ENCODE assay signal across 1 cellular context in the genomic region with DNA sequence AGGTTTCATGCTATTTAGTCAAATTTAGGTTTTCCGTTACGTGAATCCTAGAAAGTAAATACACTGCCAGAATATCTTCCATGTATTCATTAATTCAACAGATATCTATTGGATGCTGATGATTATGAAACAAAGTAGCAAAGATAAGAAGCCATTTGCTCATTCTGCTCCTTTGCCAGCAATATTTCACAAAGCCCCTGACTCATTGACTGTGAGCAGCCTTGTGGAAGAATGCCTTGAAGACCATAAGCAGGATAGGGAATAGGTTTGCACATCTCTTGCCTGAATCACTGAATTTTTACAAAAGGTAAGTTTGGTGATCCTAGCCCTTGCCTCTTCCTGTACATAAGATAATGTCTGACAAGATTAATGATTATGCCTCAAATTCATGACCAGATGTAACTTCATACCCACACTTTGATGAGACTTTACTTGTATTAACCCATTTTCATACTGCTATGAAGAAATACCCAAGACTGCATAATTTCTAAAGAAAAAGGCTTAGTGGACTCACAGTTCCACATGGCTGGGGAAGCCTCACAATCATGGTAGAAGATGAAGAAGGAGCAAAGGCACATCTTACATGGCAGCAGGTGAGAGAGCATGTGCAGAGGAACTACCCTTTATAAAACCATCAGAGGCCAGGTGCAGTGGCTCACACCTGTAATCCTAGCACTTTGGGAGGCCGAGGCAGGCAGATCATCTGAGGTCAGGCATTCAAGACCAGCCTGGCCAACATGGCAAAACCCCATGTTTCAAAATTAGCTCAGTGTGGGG.
TF ChIP-seq lines count a peak whose summit lies in the region.

No MANE protein-coding gene starts in this region.

TF ChIP-seq in K562, 482 proteins besides CTCF, POLR2A, EP300 and RAD21 (continued from another document):
- TF ChIP-seq POLR2B (IDR thresholded peaks at IDR 0.05; ENCODE audit: low read depth, partially characterized antibody) (no peak), ZSCAN29 (IDR thresholded peaks at IDR 0.05) (no peak), MEIS2 (IDR thresholded peaks at IDR 0.05; ENCODE audit: partially characterized antibody) (peak; percentile 21), ZNF431 (CRISPR knock-in tag; IDR thresholded peaks at IDR 0.05) (peak; percentile 96)
- TF ChIP-seq, protein P1, sequence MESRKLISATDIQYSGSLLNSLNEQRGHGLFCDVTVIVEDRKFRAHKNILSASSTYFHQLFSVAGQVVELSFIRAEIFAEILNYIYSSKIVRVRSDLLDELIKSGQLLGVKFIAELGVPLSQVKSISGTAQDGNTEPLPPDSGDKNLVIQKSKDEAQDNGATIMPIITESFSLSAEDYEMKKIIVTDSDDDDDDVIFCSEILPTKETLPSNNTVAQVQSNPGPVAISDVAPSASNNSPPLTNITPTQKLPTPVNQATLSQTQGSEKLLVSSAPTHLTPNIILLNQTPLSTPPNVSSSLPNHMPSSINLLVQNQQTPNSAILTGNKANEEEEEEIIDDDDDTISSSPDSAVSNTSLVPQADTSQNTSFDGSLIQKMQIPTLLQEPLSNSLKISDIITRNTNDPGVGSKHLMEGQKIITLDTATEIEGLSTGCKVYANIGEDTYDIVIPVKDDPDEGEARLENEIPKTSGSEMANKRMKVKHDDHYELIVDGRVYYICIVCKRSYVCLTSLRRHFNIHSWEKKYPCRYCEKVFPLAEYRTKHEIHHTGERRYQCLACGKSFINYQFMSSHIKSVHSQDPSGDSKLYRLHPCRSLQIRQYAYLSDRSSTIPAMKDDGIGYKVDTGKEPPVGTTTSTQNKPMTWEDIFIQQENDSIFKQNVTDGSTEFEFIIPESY (CRISPR knock-in tag; IDR thresholded peaks at IDR 0.05) = no peak
